In genomic region chr20:59176812-59177211, GRCh38 we compare ENCODE assay signal across 16 cellular contexts. TPM values are rescaled to one million over a fixed set of nuclear protein-coding genes. Genes with fewer than 3 reads are reported as not detected.
"Had no signal": no experiment of that assay in that cellular context is flagged by ENCODE, and none has a peak within 500 bp of the region (broad histone marks: within the 10 kb centered on the region; RNA-seq: fewer than 3 reads in every experiment).

No MANE protein-coding gene starts in this region.

- H3K27me3 ChIP-seq: cardiac muscle cell, neutrophil, vagina had no signal

- H3K4me1 ChIP-seq: gastrocnemius medialis, tibial artery, vagina had no signal

- H3K4me3 Mint-ChIP-seq: stimulated activated memory B cell treated with anti-CD40 and anti-IgM and Interleukin-4, amounts not matched to agents 10 μg/mL and 1 μg/mL and 100 μg/mL, for 72 hours had no signal

- H3K27ac ChIP-seq: cardiac muscle cell, coronary artery, gastrocnemius medialis, neutrophil, tibial artery, vagina had no signal

- H3K9me3 Mint-ChIP-seq: activated T-cell treated with anti-CD3 and anti-CD28 coated beads, Interleukin-2, amount 50 U/mL, for 4 hours; stimulated activated memory B cell treated with anti-CD40 and anti-IgM and Interleukin-4, amounts not matched to agents 10 μg/mL and 1 μg/mL and 100 μg/mL, for 72 hours had no signal

- ATAC-seq: gastrocnemius medialis; right cardiac atrium; stimulated activated memory B cell treated with anti-CD40 and anti-IgM and Interleukin-4, amounts not matched to agents 10 μg/mL and 1 μg/mL and 100 μg/mL, for 72 hours had no signal

- DNase-seq: activated CD4-positive, alpha-beta T cell treated with anti-CD3 and anti-CD28 coated beads for 1 hour; activated gamma-delta T cell; activated T-cell treated with anti-CD3 and anti-CD28 coated beads, Interleukin-2, amount 50 U/mL, for 4 hours; effector CD4-positive, alpha-beta T cell; gastrocnemius medialis; kidney glomerular epithelial cell; posterior cingulate gyrus; right cardiac atrium had no signal

- H3K9me3 ChIP-seq: gastrocnemius medialis, neutrophil, tibial artery, vagina had no signal

- H3K4me3 ChIP-seq: cardiac muscle cell, coronary artery, gastrocnemius medialis, smooth muscle cell, tibial artery, vagina had no signal

- H3K27me3 Mint-ChIP-seq: stimulated activated memory B cell treated with anti-CD40 and anti-IgM and Interleukin-4, amounts not matched to agents 10 μg/mL and 1 μg/mL and 100 μg/mL, for 72 hours had no signal

- H3K36me3 Mint-ChIP-seq: stimulated activated memory B cell treated with anti-CD40 and anti-IgM and Interleukin-4, amounts not matched to agents 10 μg/mL and 1 μg/mL and 100 μg/mL, for 72 hours had no signal

- H3K36me3 ChIP-seq: cardiac muscle cell, gastrocnemius medialis, neutrophil, tibial artery, vagina had no signal

RNA-seq across cellular contexts. Expression of gene ZNF831, which starts 13.2 kb away (rescaled TPM):
- total RNA-seq: cardiac muscle cell, myocyte, smooth muscle cell had no signal
